In genomic region chr7:131524699-131525098, GRCh38 we compare ENCODE assay signal across 17 cellular contexts. TPM values are rescaled to one million over a fixed set of nuclear protein-coding genes. Genes with fewer than 3 reads are reported as not detected.
DNase-seq lines count a peak whose midpoint lies in the region; ATAC-seq, FAIRE-seq and TF ChIP-seq lines count a peak whose summit lies in the region.
"Had no signal": no experiment of that assay in that cellular context is flagged by ENCODE, and none has a peak within 500 bp of the region (broad histone marks: within the 10 kb centered on the region; RNA-seq: fewer than 3 reads in every experiment).

No MANE protein-coding gene starts in this region.

- H2BK20ac ChIP-seq in IMR-90 (ENCODE audit: low read depth, low read length) (no peak overlapping the region), H1 (ENCODE audit: low read length) (no peak overlapping the region)

- H3K56ac ChIP-seq in IMR-90 (ENCODE audit: extremely low read depth, insufficient read depth, low read length) (no peak overlapping the region), H1 (replicated peaks; ENCODE audit: insufficient read length, low read depth, low read length) (no peak overlapping the region)

- H3K79me2 ChIP-seq in H1 (ENCODE audit: control insufficient read depth in 1 of 2, insufficient read depth in 2 of 2, low read length in 2 of 2), result peaks cover 39 to 99% of the 10 kb centered on the region in 2 experiments; a peak in 3 of 4 replicates

- ATAC-seq in heart right ventricle (no peak), Right ventricle myocardium superior (ENCODE audit: poor library complexity) (no peak), IMR-90 (ENCODE audit: low read depth) (no peak), gastrocnemius medialis (no peak), esophagus mucosa (no peak)
- ATAC-seq: GM12878 had no signal

- no peak overlapping the region for H2BK12ac ChIP-seq in H1 (ENCODE audit: low read depth, low read length)

- no peak overlapping the region for H3K4me3 ChIP-seq in heart right ventricle
- no peak overlapping the region for H3K4me3 ChIP-seq in IMR-90 (ENCODE audit: insufficient read depth, low read depth, low read length)
- peak overlapping the region in 1 of 4 experiments; percentile 12; a peak in 1 of 8 replicates for H3K4me3 ChIP-seq in H1 (ENCODE audit: extremely low read depth in 1 of 4, insufficient read depth in 2 of 4, low read depth in 3 of 4, low read length in 4 of 4)
- H3K4me3 ChIP-seq in gastrocnemius medialis, result no peak overlapping the region
- H3K4me3 ChIP-seq: GM12878 had no signal

- FAIRE-seq in H1 (lab: Jason Lieb, UNC) (no peak), H54 (lab: Jason Lieb, UNC) (no peak)
- FAIRE-seq: GM12878, GM18507, HTR-8/SVneo had no signal

- no peaks in the 10 kb centered on the region for H3K36me3 ChIP-seq in heart right ventricle
- no peaks in the 10 kb centered on the region for H3K36me3 ChIP-seq in IMR-90 (ENCODE audit: control insufficient read depth, insufficient read depth, low read length)
- H3K36me3 ChIP-seq in H1 (ENCODE audit: control insufficient read depth in 2 of 4, insufficient read depth in 4 of 4, low read length in 3 of 4), result peaks cover 0 to 47% (median 9%) of the 10 kb centered on the region in 4 experiments; a peak in 4 of 8 replicates
- no peaks in the 10 kb centered on the region for H3K36me3 ChIP-seq in gastrocnemius medialis

- dilution Hi-C loops in IMR-90 (cut with HindIII; ENCODE audit: low sequenced_read_pairs, unreplicated experiment), result no loop called here

- H3K4ac ChIP-seq in IMR-90 (ENCODE audit: low read depth, low read length) (no peak overlapping the region), H1 (replicated peaks; ENCODE audit: insufficient read length, low read depth, low read length) (no peak overlapping the region)

- H3K14ac ChIP-seq in IMR-90 (replicated peaks; ENCODE audit: low read depth, low read length) (no peak overlapping the region), H1 (ENCODE audit: insufficient read length) (no peak overlapping the region)

- POLR2A ChIA-PET in IMR-90 (lab: Charles Lee; ENCODE audit: unreplicated experiment) (no interaction called here), H1 (lab: Charles Lee; ENCODE audit: partially characterized antibody) (interaction anchor here (2.1 kb wide), 1 partner anchor 14 kb away, joined by 8 read pairs; no protein-coding TSS in a partner anchor)

- no peaks in the 10 kb centered on the region for H3K9me1 ChIP-seq in IMR-90 (ENCODE audit: insufficient read depth, low read length)

- TF ChIP-seq RAD21 in IMR-90 (IDR thresholded peaks at IDR 0.05; ENCODE audit: low read length), result no peak
- no peak for TF ChIP-seq RAD21 in H1 (IDR thresholded peaks at IDR 0.05 in 1 of 2, conservative IDR thresholded peaks at IDR 0.05 in 1 of 2; ENCODE audit: low read depth in 2 of 2, low read length in 2 of 2)

- H3K27ac ChIP-seq in heart right ventricle (peak overlapping the region in 6 of 10 donors; percentile 8 to 81 (median 17)), IMR-90 (ENCODE audit: insufficient read depth, low read length) (no peak overlapping the region), H1 (ENCODE audit: low read depth, low read length) (no peak overlapping the region), gastrocnemius medialis (peak overlapping the region; percentile 14 to 72 (median 43))

- CTCF ChIA-PET in IMR-90 (lab: Yijun Ruan, JAX) (interaction anchor here (0.7 to 1.1 kb wide), 2 partner anchors 21 to 36 kb away, joined by 3 to 4 read pairs; no protein-coding TSS in a partner anchor), H1 (lab: Charles Lee; ENCODE audit: partially characterized antibody) (interaction anchor here (0.6 to 5.2 kb wide), 6 partner anchors 10 to 717 kb away, joined by 3 to 47 read pairs (median 4); no protein-coding TSS in a partner anchor)

- H3K23ac ChIP-seq in IMR-90 (ENCODE audit: low read depth, low read length) (no peak overlapping the region), H1 (ENCODE audit: insufficient read length) (no peak overlapping the region)

- H3K4me2 ChIP-seq in IMR-90 (ENCODE audit: low read depth, low read length) (no peak overlapping the region), H1 (ENCODE audit: insufficient read depth in 1 of 2, low read depth in 2 of 2, low read length in 2 of 2) (no peak overlapping the region)

- H3K18ac ChIP-seq in IMR-90 (ENCODE audit: low read depth, low read length) (no peak overlapping the region), H1 (ENCODE audit: extremely low read depth, low read length) (no peak overlapping the region)

- H2AK5ac ChIP-seq in IMR-90 (ENCODE audit: low read depth, low read length) (no peak overlapping the region), H1 (ENCODE audit: low read depth, low read length) (no peak overlapping the region)

- H3K9ac ChIP-seq in IMR-90 (ENCODE audit: low read depth, low read length) (no peak overlapping the region), H1 (replicated peaks in 1 of 4; ENCODE audit: extremely low read depth in 1 of 4, low read depth in 3 of 4, low read length in 3 of 4) (no peak overlapping the region)

- peaks cover 7 to 98% (median 62%) of the 10 kb centered on the region in 9 donors for H3K4me1 ChIP-seq in heart right ventricle
- no peaks in the 10 kb centered on the region for H3K4me1 ChIP-seq in IMR-90 (ENCODE audit: control insufficient read depth, insufficient read depth, low read length)
- peaks cover 8 to 34% (median 24%) of the 10 kb centered on the region in 4 experiments for H3K4me1 ChIP-seq in H1 (replicated peaks in 1 of 4; ENCODE audit: control insufficient read depth in 3 of 4, insufficient read depth in 4 of 4, low read length in 3 of 4)
- H3K4me1 ChIP-seq in gastrocnemius medialis, result peaks cover 13 to 22% of the 10 kb centered on the region in 2 donors

- H3K79me1 ChIP-seq in IMR-90 (ENCODE audit: low read depth in 1 of 2, low read length in 2 of 2) (peaks cover 0 to 11% of the 10 kb centered on the region in 2 experiments; a peak in 1 of 4 replicates), H1 (ENCODE audit: low read depth, low read length) (peaks cover 6% of the 10 kb centered on the region)

- H2BK15ac ChIP-seq in IMR-90 (ENCODE audit: low read depth, low read length), result no peak overlapping the region
- H2BK15ac ChIP-seq in H1 (ENCODE audit: low read length), result no peak overlapping the region

- TF ChIP-seq EP300 in H1 (IDR thresholded peaks at IDR 0.05; ENCODE audit: borderline replicate concordance in 1 of 2, low read depth in 2 of 2, low read length in 2 of 2), result no peak

- H2BK5ac ChIP-seq in IMR-90 (ENCODE audit: low read depth, low read length, poor library complexity, severe bottlenecking) (no peak overlapping the region), H1 (ENCODE audit: low read depth, low read length) (no peak overlapping the region)

- no TSS peak for BruUV-seq in IMR-90 (replicated peaks; lab: Mats Ljungman, UMichigan)

- H3K9me3 ChIP-seq in heart right ventricle (no peaks in the 10 kb centered on the region), IMR-90 (ENCODE audit: control insufficient read depth, insufficient read depth, low read length) (no peaks in the 10 kb centered on the region), H1 (ENCODE audit: insufficient read depth in 2 of 2, low read depth in 1 of 2, low read length in 1 of 2) (no peaks in the 10 kb centered on the region), gastrocnemius medialis (no peaks in the 10 kb centered on the region)

- no peak overlapping the region for H2AK9ac ChIP-seq in IMR-90 (replicated peaks; ENCODE audit: low read depth, low read length, poor library complexity)

- no peak overlapping the region for H2AFZ ChIP-seq in IMR-90 (replicated peaks; ENCODE audit: low read length, poor library complexity)
- no peak overlapping the region for H2AFZ ChIP-seq in H1 (ENCODE audit: low read length)

- H3K23me2 ChIP-seq in H1 (ENCODE audit: low read depth, low read length), result no peaks in the 10 kb centered on the region

- in situ Hi-C loops in IMR-90 (cut with MboI; ENCODE audit: low sequenced_read_pairs) (no loop called here), gastrocnemius medialis (cut with MboI; ENCODE audit: low sequenced_read_pairs in 4 of 4) (no loop called here)

- H2BK120ac ChIP-seq in IMR-90 (ENCODE audit: low read depth, low read length) (no peak overlapping the region), H1 (replicated peaks; ENCODE audit: low read depth, low read length) (no peak overlapping the region)

- DNase-seq in heart right ventricle (no peak), Right ventricle myocardium superior (no peak), IMR-90 (no peak), H1 (ENCODE audit: low read depth in 1 of 2, low spot score in 2 of 2) (no peak), gastrocnemius medialis (no peak), kidney tubule cell (ENCODE audit: low spot score) (no peak), H54 (ENCODE audit: insufficient read length, low spot score) (no peak)
- DNase-seq: 8988T; ACHN; C1 segment of cervical spinal cord; CD4-positive, alpha-beta T cell; DMS79; H9 had no signal

- no peaks in the 10 kb centered on the region for H4K20me1 ChIP-seq in IMR-90 (ENCODE audit: insufficient read depth, low read length)
- peaks cover 38 to 57% of the 10 kb centered on the region in 2 experiments for H4K20me1 ChIP-seq in H1 (replicated peaks in 1 of 2; ENCODE audit: control insufficient read depth in 1 of 2, insufficient read depth in 2 of 2, low read length in 2 of 2)

- TF ChIP-seq CTCF in heart right ventricle (IDR thresholded peaks at IDR 0.05) (no peak), IMR-90 (conservative IDR thresholded peaks at IDR 0.05; ENCODE audit: low read depth, low read length) (no peak), H1 (IDR thresholded peaks at IDR 0.05; ENCODE audit: control extremely low read depth in 1 of 3, insufficient read depth in 1 of 3, low read depth in 1 of 3, low read length in 3 of 3) (no peak), gastrocnemius medialis (IDR thresholded peaks at IDR 0.05 in 4 of 5, conservative IDR thresholded peaks at IDR 0.05 in 1 of 5) (no peak)

- intact Hi-C loops in heart right ventricle (cut with DNase I), result no loop called here
- intact Hi-C loops in Right ventricle myocardium superior (cut with DNase I), result no loop called here
- intact Hi-C loops in IMR-90 (cut with micrococcal nuclease), result no loop called here
- intact Hi-C loops in gastrocnemius medialis (cut with DNase I; ENCODE audit: low total_unique reads), result no loop called here

- TF ChIP-seq POLR2A in IMR-90 (IDR thresholded peaks at IDR 0.05; ENCODE audit: low read depth, low read length) (no peak), H1 (IDR thresholded peaks at IDR 0.05; ENCODE audit: control extremely low read depth in 1 of 2, low read depth in 2 of 2, low read length in 2 of 2) (no peak), gastrocnemius medialis (IDR thresholded peaks at IDR 0.05) (no peak), H54 (IDR thresholded peaks at IDR 0.05; ENCODE audit: low read depth, low read length) (no peak)

- H4K5ac ChIP-seq in IMR-90 (ENCODE audit: low read depth, low read length), result no peak overlapping the region
- H4K5ac ChIP-seq in H1 (ENCODE audit: insufficient read length, low read depth, low read length), result no peak overlapping the region

- H4K8ac ChIP-seq in IMR-90 (ENCODE audit: low read depth in 2 of 2, low read length in 2 of 2) (no peak overlapping the region), H1 (ENCODE audit: extremely low read depth, insufficient read depth, low read length) (no peak overlapping the region)

- H4K91ac ChIP-seq in IMR-90 (ENCODE audit: insufficient read depth, low read depth, low read length) (no peak overlapping the region), H1 (replicated peaks; ENCODE audit: insufficient read length, low read length) (no peak overlapping the region)

- H3K27me3 ChIP-seq in heart right ventricle, result no peaks in the 10 kb centered on the region
- no peaks in the 10 kb centered on the region for H3K27me3 ChIP-seq in IMR-90 (ENCODE audit: control insufficient read depth, insufficient read depth, low read length)
- H3K27me3 ChIP-seq in H1 (replicated peaks in 1 of 4; ENCODE audit: control insufficient read depth in 3 of 4, extremely low read depth in 1 of 4, insufficient read depth in 3 of 4, low read length in 3 of 4), result no peaks in the 10 kb centered on the region
- H3K27me3 ChIP-seq in gastrocnemius medialis, result no peaks in the 10 kb centered on the region

RNA-seq across cellular contexts. Expression of gene PODXL, which starts 31.7 kb away (rescaled TPM):
- total RNA-seq in heart right ventricle, result 100 to 1,000 TPM in 1 of 10 donors, 10 to 100 TPM in 9; 43.7 to 162 (median 71.0) TPM
- 10 to 100 TPM; 34.4 to 41.3 TPM for polyA plus RNA-seq in heart right ventricle
- total RNA-seq in Right ventricle myocardium superior, result 57.1 TPM
- 1.3 and 1.4 TPM in 2 replicates for total RNA-seq in IMR-90 (2012; rRNA removed)
- polyA plus RNA-seq in IMR-90 (2012; rRNA removed), result 3.8 and 4.2 TPM in 2 replicates
- polyA plus RNA-seq in IMR-90 (2012; cell fraction: cytosol; rRNA removed), result 1.9 and 2.1 TPM in 2 replicates
- 6.7 and 7.8 TPM in 2 replicates for polyA plus RNA-seq in IMR-90 (2012; cell fraction: nucleus; rRNA removed; ENCODE audit: low replicate concordance)
- 925 and 945 TPM in 2 replicates for total RNA-seq in H1 (2021; fragmentation: NEBNext Ultra II Directional; extraction: Animal tissue kit (Norgen Biotek cat#: 25700))
- polyA plus RNA-seq in H1 (2011; rRNA removed), result 638 and 872 TPM in 2 replicates
- polyA plus RNA-seq in H1 (2011; cell fraction: cytosol; rRNA removed), result 613 TPM
- 1,168 TPM for polyA plus RNA-seq in H1 (2011; cell fraction: nucleus; rRNA removed)
- 630 to 776 TPM (median 695 TPM) in 4 replicates for polyA plus RNA-seq in H1 (2012, experiment 1 of 2)
- 245 TPM for polyA plus RNA-seq in H1 (2012, experiment 2 of 2)
- 1,216 TPM for polyA plus RNA-seq in H1 (2013, experiment 1 of 2)
- polyA plus RNA-seq in H1 (2013, experiment 2 of 2), result 1,270 TPM
- 937 and 993 TPM in 2 replicates for polyA minus RNA-seq in H1 (2011; rRNA and poly(A)+ RNA removed)
- 707 TPM for polyA minus RNA-seq in H1 (2011; cell fraction: cytosol; rRNA and poly(A)+ RNA removed)
- polyA minus RNA-seq in H1 (2011; cell fraction: nucleus; rRNA and poly(A)+ RNA removed), result 436 TPM
- 10 to 100 TPM in 3 of 4 donors, 1 to 10 TPM in 1; 7.9 to 21.3 (median 13.2) TPM for total RNA-seq in gastrocnemius medialis
- 8.3 TPM for total RNA-seq in esophagus mucosa

Comparison
In these comparisons a context has a peak if more than half of its experiments do, and no peak if none do; other contexts are left out.
1. H3K27ac ChIP-seq: peak in heart right ventricle (6 of 10) and gastrocnemius medialis (4 of 4); none in IMR-90 (single experiment) and H1 (single experiment).